9 cellular contexts compared by ENCODE assay signal in the genomic region with DNA sequence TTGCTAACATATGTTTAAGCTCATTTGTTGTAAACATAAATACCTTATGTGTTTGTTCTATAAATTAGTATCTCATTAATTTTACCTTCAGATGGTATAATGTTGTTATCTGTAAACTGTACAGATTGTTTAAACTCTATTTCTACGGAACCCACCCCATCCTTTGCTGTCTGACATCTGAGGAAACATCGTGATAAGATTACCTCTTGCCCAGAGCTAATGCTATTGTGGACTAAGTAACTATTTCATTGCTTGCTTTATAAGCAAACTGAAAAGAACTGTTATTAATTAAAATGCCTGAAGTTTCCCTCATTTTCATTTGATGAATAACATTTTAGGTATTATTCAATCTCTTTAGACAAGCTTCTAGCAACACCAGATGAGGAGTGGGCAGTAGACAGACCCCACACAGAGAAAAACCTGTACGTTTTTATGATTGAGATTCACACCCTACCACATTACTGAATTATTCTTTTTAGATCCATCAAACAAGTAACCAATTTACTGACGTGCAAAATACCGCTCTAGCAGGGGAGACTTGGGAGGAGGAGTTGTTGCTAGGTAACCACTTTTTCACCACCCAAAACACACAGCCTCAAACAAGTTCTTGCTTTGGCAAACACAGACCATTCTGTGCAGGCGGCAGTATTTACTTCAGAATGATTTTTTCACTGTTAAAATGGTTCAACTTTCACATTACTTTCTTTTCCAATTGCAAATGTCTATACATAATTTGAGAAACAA. TPM values are rescaled to one million over a fixed set of nuclear protein-coding genes. Genes with fewer than 3 reads are reported as not detected.
DNase-seq lines count a peak whose midpoint lies in the region; ATAC-seq and TF ChIP-seq lines count a peak whose summit lies in the region.
"Had no signal": no experiment of that assay in that cellular context is flagged by ENCODE, and none has a peak within 500 bp of the region (broad histone marks: within the 10 kb centered on the region; RNA-seq: fewer than 3 reads in every experiment).

No MANE protein-coding gene starts in this region.

- no peak overlapping the region for H3K4me3 Mint-ChIP-seq in activated T-helper 1 cell treated with anti-CD3 and anti-CD28 coated beads, Interleukin-12 subunit alpha, Interleukin-12 subunit beta, Interleukin-2, Interleukin-4 antibody, amounts not matched to agents 30 ng/mL and 10 ng/mL and 1 ng/mL, durations not matched to agents 14 hours and 24 hours and 36 hours
- no peak overlapping the region for H3K4me3 Mint-ChIP-seq in activated T-helper 2 cell treated with anti-CD3 and anti-CD28 coated beads, Interferon-gamma antibody, Interleukin-2, Interleukin-4, amounts not matched to agents 10 μg/mL and 5 μg/mL and 100 μg/mL, durations not matched to agents 14 hours and 24 hours and 36 hours (ENCODE audit: low read depth)
- H3K4me3 Mint-ChIP-seq in activated naive CD4-positive, alpha-beta T cell treated with anti-CD3 and anti-CD28 coated beads for 36 hours = no peak overlapping the region

- no peaks in the 10 kb centered on the region for H3K4me1 Mint-ChIP-seq in activated T-helper 1 cell treated with anti-CD3 and anti-CD28 coated beads, Interleukin-12 subunit alpha, Interleukin-12 subunit beta, Interleukin-2, Interleukin-4 antibody, amounts not matched to agents 30 ng/mL and 10 ng/mL and 1 ng/mL, durations not matched to agents 14 hours and 24 hours and 36 hours (ENCODE audit: low read depth)
- H3K4me1 Mint-ChIP-seq in activated T-helper 2 cell treated with anti-CD3 and anti-CD28 coated beads, Interferon-gamma antibody, Interleukin-2, Interleukin-4, amounts not matched to agents 10 μg/mL and 5 μg/mL and 100 μg/mL, durations not matched to agents 14 hours and 24 hours and 36 hours (ENCODE audit: low read depth) = no peaks in the 10 kb centered on the region
- no peaks in the 10 kb centered on the region for H3K4me1 Mint-ChIP-seq in activated naive CD4-positive, alpha-beta T cell treated with anti-CD3 and anti-CD28 coated beads for 36 hours (ENCODE audit: low read depth)

- peak; percentile 80 for ATAC-seq in GM18519 (IDR thresholded peaks at IDR 0.05; ENCODE audit: low FRiP score, unreplicated experiment)

- CTCF ChIA-PET in activated naive CD4-positive, alpha-beta T cell treated with anti-CD3 and anti-CD28 coated beads for 36 hours (lab: Charles Lee) = no interaction called here

- no peak for TF ChIP-seq CTCF in LNCaP clone FGC (IDR thresholded peaks at IDR 0.05; ENCODE audit: control insufficient read depth, extremely low read depth, insufficient read depth)

- H3K27ac Mint-ChIP-seq in activated T-helper 1 cell treated with anti-CD3 and anti-CD28 coated beads, Interleukin-12 subunit alpha, Interleukin-12 subunit beta, Interleukin-2, Interleukin-4 antibody, amounts not matched to agents 30 ng/mL and 10 ng/mL and 1 ng/mL, durations not matched to agents 14 hours and 24 hours and 36 hours = no peak overlapping the region
- no peak overlapping the region for H3K27ac Mint-ChIP-seq in activated T-helper 2 cell treated with anti-CD3 and anti-CD28 coated beads, Interferon-gamma antibody, Interleukin-2, Interleukin-4, amounts not matched to agents 10 μg/mL and 5 μg/mL and 100 μg/mL, durations not matched to agents 14 hours and 24 hours and 36 hours
- no peak overlapping the region for H3K27ac Mint-ChIP-seq in activated naive CD4-positive, alpha-beta T cell treated with anti-CD3 and anti-CD28 coated beads for 36 hours

- H3K9me3 Mint-ChIP-seq in activated T-helper 1 cell treated with anti-CD3 and anti-CD28 coated beads, Interleukin-12 subunit alpha, Interleukin-12 subunit beta, Interleukin-2, Interleukin-4 antibody, amounts not matched to agents 30 ng/mL and 10 ng/mL and 1 ng/mL, durations not matched to agents 14 hours and 24 hours and 36 hours = no peaks in the 10 kb centered on the region
- H3K9me3 Mint-ChIP-seq in activated T-helper 2 cell treated with anti-CD3 and anti-CD28 coated beads, Interferon-gamma antibody, Interleukin-2, Interleukin-4, amounts not matched to agents 10 μg/mL and 5 μg/mL and 100 μg/mL, durations not matched to agents 14 hours and 24 hours and 36 hours = no peaks in the 10 kb centered on the region
- no peaks in the 10 kb centered on the region for H3K9me3 Mint-ChIP-seq in activated naive CD4-positive, alpha-beta T cell treated with anti-CD3 and anti-CD28 coated beads for 36 hours

- no peaks in the 10 kb centered on the region for H3K27me3 Mint-ChIP-seq in activated T-helper 1 cell treated with anti-CD3 and anti-CD28 coated beads, Interleukin-12 subunit alpha, Interleukin-12 subunit beta, Interleukin-2, Interleukin-4 antibody, amounts not matched to agents 30 ng/mL and 10 ng/mL and 1 ng/mL, durations not matched to agents 14 hours and 24 hours and 36 hours (ENCODE audit: insufficient read depth)
- H3K27me3 Mint-ChIP-seq in activated T-helper 2 cell treated with anti-CD3 and anti-CD28 coated beads, Interferon-gamma antibody, Interleukin-2, Interleukin-4, amounts not matched to agents 10 μg/mL and 5 μg/mL and 100 μg/mL, durations not matched to agents 14 hours and 24 hours and 36 hours (ENCODE audit: low read depth) = peaks cover 3% of the 10 kb centered on the region
- peaks cover 8% of the 10 kb centered on the region for H3K27me3 Mint-ChIP-seq in activated naive CD4-positive, alpha-beta T cell treated with anti-CD3 and anti-CD28 coated beads for 36 hours (ENCODE audit: low read depth)

- intact Hi-C loops in activated T-helper 1 cell treated with anti-CD3 and anti-CD28 coated beads, Interleukin-12 subunit alpha, Interleukin-12 subunit beta, Interleukin-2, Interleukin-4 antibody, amounts not matched to agents 30 ng/mL and 10 ng/mL and 1 ng/mL, durations not matched to agents 14 hours and 24 hours and 36 hours (cut with micrococcal nuclease) = loop anchor here (10.0 kb wide), 1 partner anchor 684 kb away; no protein-coding TSS in a partner anchor
- intact Hi-C loops in activated T-helper 2 cell treated with anti-CD3 and anti-CD28 coated beads, Interferon-gamma antibody, Interleukin-2, Interleukin-4, amounts not matched to agents 10 μg/mL and 5 μg/mL and 100 μg/mL, durations not matched to agents 14 hours and 24 hours and 36 hours (cut with micrococcal nuclease) = no loop called here
- intact Hi-C loops in activated naive CD4-positive, alpha-beta T cell treated with anti-CD3 and anti-CD28 coated beads for 36 hours (cut with micrococcal nuclease) = no loop called here

- DNase-seq in LNCaP clone FGC (ENCODE audit: low read depth) (peak; percentile 96), RPMI8226 (peak; percentile 37), medulla oblongata (ENCODE audit: extremely low spot score) (peak; percentile 58), hepatic stellate cell (ENCODE audit: low spot score) (no peak)
- no peak for DNase-seq in activated T-helper 1 cell treated with anti-CD3 and anti-CD28 coated beads, Interleukin-12 subunit alpha, Interleukin-12 subunit beta, Interleukin-2, Interleukin-4 antibody, amounts not matched to agents 30 ng/mL and 10 ng/mL and 1 ng/mL, durations not matched to agents 14 hours and 24 hours and 36 hours (ENCODE audit: low spot score)
- no peak for DNase-seq in activated T-helper 2 cell treated with anti-CD3 and anti-CD28 coated beads, Interferon-gamma antibody, Interleukin-2, Interleukin-4, amounts not matched to agents 10 μg/mL and 5 μg/mL and 100 μg/mL, durations not matched to agents 14 hours and 24 hours and 36 hours (ENCODE audit: low spot score)
- DNase-seq in activated naive CD4-positive, alpha-beta T cell treated with anti-CD3 and anti-CD28 coated beads for 36 hours = no peak
- DNase-seq: left cardiac atrium had no signal

- H3K36me3 Mint-ChIP-seq in activated T-helper 1 cell treated with anti-CD3 and anti-CD28 coated beads, Interleukin-12 subunit alpha, Interleukin-12 subunit beta, Interleukin-2, Interleukin-4 antibody, amounts not matched to agents 30 ng/mL and 10 ng/mL and 1 ng/mL, durations not matched to agents 14 hours and 24 hours and 36 hours (ENCODE audit: low read depth) = no peaks in the 10 kb centered on the region
- no peaks in the 10 kb centered on the region for H3K36me3 Mint-ChIP-seq in activated T-helper 2 cell treated with anti-CD3 and anti-CD28 coated beads, Interferon-gamma antibody, Interleukin-2, Interleukin-4, amounts not matched to agents 10 μg/mL and 5 μg/mL and 100 μg/mL, durations not matched to agents 14 hours and 24 hours and 36 hours (ENCODE audit: low read depth)
- no peaks in the 10 kb centered on the region for H3K36me3 Mint-ChIP-seq in activated naive CD4-positive, alpha-beta T cell treated with anti-CD3 and anti-CD28 coated beads for 36 hours (ENCODE audit: low read depth)

- H3K4me3 ChIP-seq in LNCaP clone FGC (ENCODE audit: low read depth, low read length) = no peak overlapping the region

RNA-seq across cellular contexts. Expression of a gene that starts 1.9 kb away (rescaled TPM):
- not detected in 2 replicates for total RNA-seq in activated T-helper 1 cell treated with anti-CD3 and anti-CD28 coated beads, Interleukin-12 subunit alpha, Interleukin-12 subunit beta, Interleukin-2, Interleukin-4 antibody, amounts not matched to agents 30 ng/mL and 10 ng/mL and 1 ng/mL, durations not matched to agents 14 hours and 24 hours and 36 hours
- total RNA-seq in activated T-helper 2 cell treated with anti-CD3 and anti-CD28 coated beads, Interferon-gamma antibody, Interleukin-2, Interleukin-4, amounts not matched to agents 10 μg/mL and 5 μg/mL and 100 μg/mL, durations not matched to agents 14 hours and 24 hours and 36 hours = not detected in 2 replicates
- total RNA-seq in activated naive CD4-positive, alpha-beta T cell treated with anti-CD3 and anti-CD28 coated beads for 36 hours = not detected

Comparison
In these comparisons a context has a peak if more than half of its experiments do, and no peak if none do; other contexts are left out.
1. DNase-seq: peak in LNCaP clone FGC (single experiment), RPMI8226 (single experiment) and medulla oblongata (single experiment); none in activated T-helper 1 cell treated with anti-CD3 and anti-CD28 coated beads, Interleukin-12 subunit alpha, Interleukin-12 subunit beta, Interleukin-2, Interleukin-4 antibody, amounts not matched to agents 30 ng/mL and 10 ng/mL and 1 ng/mL, durations not matched to agents 14 hours and 24 hours and 36 hours (single experiment), activated T-helper 2 cell treated with anti-CD3 and anti-CD28 coated beads, Interferon-gamma antibody, Interleukin-2, Interleukin-4, amounts not matched to agents 10 μg/mL and 5 μg/mL and 100 μg/mL, durations not matched to agents 14 hours and 24 hours and 36 hours (single experiment), activated naive CD4-positive, alpha-beta T cell treated with anti-CD3 and anti-CD28 coated beads for 36 hours (single experiment) and hepatic stellate cell (single experiment).